22 cellular contexts compared by ENCODE assay signal in the genomic region with DNA sequence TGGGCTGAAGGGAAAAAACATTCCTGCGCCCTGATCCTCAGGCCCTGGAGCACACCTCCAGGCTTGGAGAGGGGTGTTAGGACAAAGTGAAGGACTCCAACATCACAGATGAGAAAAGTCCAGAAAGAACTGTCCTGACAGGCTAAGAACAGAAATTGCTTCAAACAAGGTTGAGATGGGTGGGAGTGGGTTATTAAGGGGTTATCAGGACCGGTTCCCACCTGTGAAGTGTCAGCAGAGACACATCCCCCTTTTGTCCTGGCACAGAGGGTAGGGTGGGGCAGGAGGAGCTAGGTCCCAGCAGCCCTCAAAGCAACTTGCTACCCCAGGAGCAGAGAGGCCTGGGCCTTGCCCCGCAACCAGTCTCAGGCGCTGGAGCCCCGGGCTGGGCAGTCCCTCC. TPM values are rescaled to one million over a fixed set of nuclear protein-coding genes. Genes with fewer than 3 reads are reported as not detected.
DNase-seq lines count a peak whose midpoint lies in the region; ATAC-seq, FAIRE-seq and TF ChIP-seq lines count a peak whose summit lies in the region.
"Had no signal": no experiment of that assay in that cellular context is flagged by ENCODE, and none has a peak within 500 bp of the region (broad histone marks: within the 10 kb centered on the region; RNA-seq: fewer than 3 reads in every experiment).

No MANE protein-coding gene starts in this region.

- no peaks in the 10 kb centered on the region for H3K36me3 ChIP-seq in PC-9 (ENCODE audit: low read depth)
- no peaks in the 10 kb centered on the region for H3K36me3 ChIP-seq in prostate gland
- H3K36me3 ChIP-seq: BE2C had no signal

- CTCF ChIA-PET in A549 (lab: Yijun Ruan, JAX) = no interaction called here
- CTCF ChIA-PET in PC-9 (lab: Charles Lee) = no interaction called here
- CTCF ChIA-PET in activated CD8-positive, alpha-beta memory T cell treated with anti-CD3 and anti-CD28 coated beads, Interleukin-2, amount 10 ng/mL, durations not matched to agents 7 days and 5 days (lab: Charles Lee) = no interaction called here

- no peak for TF ChIP-seq RAD21 in A549 (conservative IDR thresholded peaks at IDR 0.05 in 1 of 2, IDR thresholded peaks at IDR 0.05 in 1 of 2)

- H3K27ac ChIP-seq in A549 (peak overlapping the region; percentile 31 to 93; a peak in 5 of 6 replicates), PC-9 (no peak overlapping the region), prostate gland (peak overlapping the region; percentile 86 to 90)

- H3K36me3 Mint-ChIP-seq in nephron (ENCODE audit: low read depth) = no peaks in the 10 kb centered on the region
- H3K36me3 Mint-ChIP-seq in activated CD8-positive, alpha-beta memory T cell treated with anti-CD3 and anti-CD28 coated beads, Interleukin-2, amount 10 ng/mL, durations not matched to agents 7 days and 5 days = no peaks in the 10 kb centered on the region
- H3K36me3 Mint-ChIP-seq: CD14-positive monocyte; CD8-positive, alpha-beta T cell had no signal

- TF ChIP-seq CTCF in A549 (IDR thresholded peaks at IDR 0.05) (no peak), PC-9 (conservative IDR thresholded peaks at IDR 0.05) (no peak), nephron (IDR thresholded peaks at IDR 0.05; ENCODE audit: unreplicated experiment in 3 of 3) (no peak), prostate gland (IDR thresholded peaks at IDR 0.05) (no peak)

- peak overlapping the region; percentile 85 for H3K4me2 ChIP-seq in A549
- H3K4me2 ChIP-seq in PC-9 = peak overlapping the region; percentile 43

- 83% methylated on average over 1 of the region's 5 CpGs for WGBS in A549 (ENCODE audit: missing lambda C conversion rate)
- WGBS in prostate gland = 64% methylated on average over 5 of the region's 5 CpGs

- POLR2A ChIA-PET in A549 (lab: Yijun Ruan, JAX) (no interaction called here), PC-9 (lab: Charles Lee; ENCODE audit: unreplicated experiment) (no interaction called here)

- no peak for TF ChIP-seq EP300 in A549 (IDR thresholded peaks at IDR 0.05)

- no TSS peak for BruUV-seq in PC-9 (replicated peaks; lab: Mats Ljungman, UMichigan)

- no peaks in the 10 kb centered on the region for H3K9me2 ChIP-seq in PC-9 (ENCODE audit: insufficient read depth)

- ATAC-seq in A549 (no peak), GM19463 (IDR thresholded peaks at IDR 0.05; ENCODE audit: unreplicated experiment) (no peak), HG02642 (IDR thresholded peaks at IDR 0.05; ENCODE audit: poor library complexity, unreplicated experiment) (no peak)
- ATAC-seq in activated CD8-positive, alpha-beta memory T cell treated with anti-CD3 and anti-CD28 coated beads, Interleukin-2, amount 10 ng/mL, durations not matched to agents 7 days and 5 days = no peak
- ATAC-seq: CD8-positive, alpha-beta T cell had no signal

- no peaks in the 10 kb centered on the region for H4K20me1 ChIP-seq in PC-9 (ENCODE audit: insufficient read depth)

- intact Hi-C loops in PC-9 (cut with micrococcal nuclease; ENCODE audit: unreplicated experiment) (no loop called here), prostate gland (cut with DNase I) (no loop called here)

- H3K79me2 ChIP-seq in PC-9 (ENCODE audit: low read depth) = no peaks in the 10 kb centered on the region

- H3K4me3 ChIP-seq in A549 (no peak overlapping the region), PC-9 (no peak overlapping the region), prostate gland (peak overlapping the region; percentile 52 to 61)

- H3K27me3 Mint-ChIP-seq in nephron (ENCODE audit: low read depth) = peaks cover 13% of the 10 kb centered on the region
- H3K27me3 Mint-ChIP-seq in activated CD8-positive, alpha-beta memory T cell treated with anti-CD3 and anti-CD28 coated beads, Interleukin-2, amount 10 ng/mL, durations not matched to agents 7 days and 5 days = peaks cover 6% of the 10 kb centered on the region

- H3K9me3 Mint-ChIP-seq in nephron = no peaks in the 10 kb centered on the region
- no peaks in the 10 kb centered on the region for H3K9me3 Mint-ChIP-seq in activated CD8-positive, alpha-beta memory T cell treated with anti-CD3 and anti-CD28 coated beads, Interleukin-2, amount 10 ng/mL, durations not matched to agents 7 days and 5 days (ENCODE audit: low read depth)
- H3K9me3 Mint-ChIP-seq: CD8-positive, alpha-beta T cell; HFFc6 had no signal

- no peak for FAIRE-seq in A549 (lab: Jason Lieb, UNC)
- FAIRE-seq: A204.1, D721Med, G401.6, GM12891 had no signal

- H3K4me1 Mint-ChIP-seq in nephron = peaks cover 30% of the 10 kb centered on the region
- H3K4me1 Mint-ChIP-seq in activated CD8-positive, alpha-beta memory T cell treated with anti-CD3 and anti-CD28 coated beads, Interleukin-2, amount 10 ng/mL, durations not matched to agents 7 days and 5 days = peaks cover 16% of the 10 kb centered on the region

- H3K27ac Mint-ChIP-seq in nephron = peak overlapping the region; percentile 55 to 74 (median 60)
- H3K27ac Mint-ChIP-seq in activated CD8-positive, alpha-beta memory T cell treated with anti-CD3 and anti-CD28 coated beads, Interleukin-2, amount 10 ng/mL, durations not matched to agents 7 days and 5 days = no peak overlapping the region
- H3K27ac Mint-ChIP-seq: CD14-positive monocyte; CD8-positive, alpha-beta T cell; HFFc6 had no signal

- no peaks in the 10 kb centered on the region for H3K9me3 ChIP-seq in A549
- H3K9me3 ChIP-seq in PC-9 (ENCODE audit: insufficient read depth, low read depth) = no peaks in the 10 kb centered on the region
- H3K9me3 ChIP-seq in prostate gland = no peaks in the 10 kb centered on the region
- H3K9me3 ChIP-seq: BE2C had no signal

- no peaks in the 10 kb centered on the region for H3K27me3 ChIP-seq in PC-9 (ENCODE audit: insufficient read depth, low read depth)
- H3K27me3 ChIP-seq in prostate gland (replicated peaks; ENCODE audit: insufficient read depth) = no peaks in the 10 kb centered on the region
- H3K27me3 ChIP-seq: BE2C had no signal

- TF ChIP-seq POLR2A in A549 (IDR thresholded peaks at IDR 0.05; ENCODE audit: low read length) (no peak), prostate gland (IDR thresholded peaks at IDR 0.05) (no peak)

- peak overlapping the region in 1 of 3 experiments; percentile 11 for H3K4me3 Mint-ChIP-seq in nephron
- no peak overlapping the region for H3K4me3 Mint-ChIP-seq in activated CD8-positive, alpha-beta memory T cell treated with anti-CD3 and anti-CD28 coated beads, Interleukin-2, amount 10 ng/mL, durations not matched to agents 7 days and 5 days
- H3K4me3 Mint-ChIP-seq: CD14-positive monocyte; CD8-positive, alpha-beta T cell; HFFc6 had no signal

- DNase-seq in A549 (ENCODE audit: low read depth in 1 of 2, low spot score in 1 of 2) (no peak), PC-9 (no peak), prostate gland (ENCODE audit: low spot score) (no peak), amygdala (lab: John Stamatoyannopoulos, UW) (no peak)
- no peak for DNase-seq in activated CD8-positive, alpha-beta memory T cell treated with anti-CD3 and anti-CD28 coated beads, Interleukin-2, amount 10 ng/mL, durations not matched to agents 7 days and 5 days
- DNase-seq: BE2C; CD8-positive, alpha-beta T cell; COR-L47; DMS153; DMS79 treated with DMSO at 0.1 percent for 48 hours; EL; HCEC 1CT; HFFc6 had no signal

- H3K4me1 ChIP-seq in A549 (peaks cover 64% of the 10 kb centered on the region), PC-9 (replicated peaks; ENCODE audit: insufficient read depth) (peaks cover 52% of the 10 kb centered on the region), prostate gland (replicated peaks) (peaks cover 25% of the 10 kb centered on the region)
- H3K4me1 ChIP-seq: BE2C had no signal

- no peak overlapping the region for H2AFZ ChIP-seq in PC-9

- peaks cover 6% of the 10 kb centered on the region; the same call in 1 of the 2 replicates for H3F3A ChIP-seq in PC-9 (ENCODE audit: insufficient read depth, low read depth)

TF ChIP-seq in A549, 52 proteins besides CTCF, POLR2A, EP300 and RAD21:
- no peak for TF ChIP-seq ZSCAN20 (CRISPR knock-in tag; IDR thresholded peaks at IDR 0.05)
- no peak for TF ChIP-seq JUNB (IDR thresholded peaks at IDR 0.05)
- TF ChIP-seq ESRRA (IDR thresholded peaks at IDR 0.05; ENCODE audit: borderline replicate concordance, low read length) = no peak
- TF ChIP-seq HOXB5 (CRISPR knock-in tag; IDR thresholded peaks at IDR 0.05) = no peak
- TF ChIP-seq TP53 (CRISPR knock-in tag; IDR thresholded peaks at IDR 0.05) = no peak
- TF ChIP-seq PHF8 (IDR thresholded peaks at IDR 0.05; ENCODE audit: borderline replicate concordance, low read depth) = no peak
- no peak for TF ChIP-seq MYC (IDR thresholded peaks at IDR 0.05; ENCODE audit: borderline replicate concordance, low read length)
- no peak for TF ChIP-seq HOXA7 (CRISPR knock-in tag; IDR thresholded peaks at IDR 0.05)
- TF ChIP-seq CHD2 (IDR thresholded peaks at IDR 0.05; ENCODE audit: low read length, partially characterized antibody) = no peak
- no peak for TF ChIP-seq NFE2L2 (conservative IDR thresholded peaks at IDR 0.05; ENCODE audit: low read length)
- no peak for TF ChIP-seq KDM1A (IDR thresholded peaks at IDR 0.05; ENCODE audit: low read depth)
- no peak for TF ChIP-seq SREBF2 (IDR thresholded peaks at IDR 0.05)
- TF ChIP-seq NR3C1 (IDR thresholded peaks at IDR 0.05) = no peak
- TF ChIP-seq, protein P1, sequence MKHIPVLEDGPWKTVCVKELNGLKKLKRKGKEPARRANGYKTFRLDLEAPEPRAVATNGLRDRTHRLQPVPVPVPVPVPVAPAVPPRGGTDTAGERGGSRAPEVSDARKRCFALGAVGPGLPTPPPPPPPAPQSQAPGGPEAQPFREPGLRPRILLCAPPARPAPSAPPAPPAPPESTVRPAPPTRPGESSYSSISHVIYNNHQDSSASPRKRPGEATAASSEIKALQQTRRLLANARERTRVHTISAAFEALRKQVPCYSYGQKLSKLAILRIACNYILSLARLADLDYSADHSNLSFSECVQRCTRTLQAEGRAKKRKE (CRISPR knock-in tag; IDR thresholded peaks at IDR 0.05; ENCODE audit: low read depth) = no peak
- TF ChIP-seq CBX8 (IDR thresholded peaks at IDR 0.05) = no peak
- no peak for TF ChIP-seq FOSB (CRISPR knock-in tag; IDR thresholded peaks at IDR 0.05)
- no peak for TF ChIP-seq CEBPB (IDR thresholded peaks at IDR 0.05)
- TF ChIP-seq TFCP2L1 (CRISPR knock-in tag; IDR thresholded peaks at IDR 0.05) = no peak
- TF ChIP-seq JUN (IDR thresholded peaks at IDR 0.05) = no peak

RNA-seq across cellular contexts. Expression of a gene that starts 3.5 kb away (rescaled TPM):
- polyA plus RNA-seq in A549 (2011; rRNA removed) = 5.4 and 6.2 TPM in 2 replicates
- 4.3 and 6.3 TPM in 2 replicates for polyA plus RNA-seq in A549 (2012; cell fraction: cytosol; rRNA removed)
- 4.7 and 7.5 TPM in 2 replicates for polyA plus RNA-seq in A549 (2012; cell fraction: nucleus; rRNA removed)
- polyA plus RNA-seq in A549 (2017; fragmentation: RNase III; extraction: RNeasy Plus Mini Kit Qiagen cat#74134 plus additional on column Dnase treatment) = 2.2 to 4.3 TPM (median 3.7 TPM) in 3 replicates
- 4.3 and 7.2 TPM in 2 replicates for polyA minus RNA-seq in A549 (2011; rRNA and poly(A)+ RNA removed)
- 0.85 and 1.4 TPM in 2 replicates for total RNA-seq in PC-9 (2021)
- total RNA-seq in prostate gland = 100 to 1,000 TPM; 165 to 738 TPM
- under 1 TPM in 1 of 2 experiments, not detected in 1; 0.12 TPM for total RNA-seq in activated CD8-positive, alpha-beta memory T cell treated with anti-CD3 and anti-CD28 coated beads, Interleukin-2, amount 10 ng/mL, durations not matched to agents 7 days and 5 days
- total RNA-seq: H4, HFFc6 had no signal
- polyA plus RNA-seq: CD14-positive monocyte had no signal

Comparison
In these comparisons a context has a peak if more than half of its experiments do, and no peak if none do; other contexts are left out.
1. H3K4me3 ChIP-seq: peak in prostate gland (2 of 2); none in A549 (single experiment) and PC-9 (single experiment).
2. RNA of a gene that starts 3.5 kb away (total RNA-seq): 165 to 738 TPM in prostate gland; 0.85 to 1.4 TPM in PC-9 and 0.12 TPM in activated CD8-positive, alpha-beta memory T cell treated with anti-CD3 and anti-CD28 coated beads, Interleukin-2, amount 10 ng/mL, durations not matched to agents 7 days and 5 days; every median in the first group is over 10 times any median in the second.